Comparison of ENCODE assay signal across 22 cellular contexts in the genomic region with DNA sequence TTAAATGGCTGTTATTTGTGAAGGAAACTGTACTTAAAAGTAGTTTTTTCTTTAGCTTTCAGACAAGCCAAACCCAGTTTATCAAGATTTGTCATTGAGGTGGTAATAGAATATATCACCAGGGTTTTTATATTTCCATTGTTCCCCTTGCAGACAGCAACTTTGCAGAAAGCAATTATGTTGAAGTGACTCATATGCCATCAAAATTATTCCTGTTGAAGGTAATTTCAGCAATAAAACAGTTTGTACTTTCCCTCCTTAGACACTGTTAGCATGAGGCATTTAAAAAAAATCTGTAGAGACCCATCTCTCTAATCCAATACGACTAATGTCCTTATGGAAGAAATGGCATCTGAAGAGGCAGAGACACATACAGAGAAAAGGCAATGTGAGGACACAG.
DNase-seq lines count a peak whose midpoint lies in the region; ATAC-seq, FAIRE-seq and TF ChIP-seq lines count a peak whose summit lies in the region.
"Had no signal": no experiment of that assay in that cellular context is flagged by ENCODE, and none has a peak within 500 bp of the region (broad histone marks: within the 10 kb centered on the region; RNA-seq: fewer than 3 reads in every experiment).

No MANE protein-coding gene starts in this region.

- H3K27ac ChIP-seq in keratinocyte (ENCODE audit: control insufficient read depth, insufficient read depth, low read length) (no peak overlapping the region), suprapubic skin (no peak overlapping the region)
- H3K27ac ChIP-seq: esophagus squamous epithelium, psoas muscle had no signal

- ATAC-seq in stimulated activated naive CD8-positive, alpha-beta T cell treated with anti-CD3 and anti-CD28 coated beads, Interleukin-15, amount 100 ng/mL, for 72 hours: peak; percentile 28
- ATAC-seq: activated CD8-positive, alpha-beta memory T cell treated with anti-CD3 and anti-CD28 coated beads, Interleukin-2, amount 10 ng/mL, durations not matched to agents 7 days and 5 days; GM23338 had no signal

- no peaks in the 10 kb centered on the region for H3K79me2 ChIP-seq in keratinocyte (ENCODE audit: control insufficient read depth, insufficient read depth, low read length)

- no peak overlapping the region for H3K4me2 ChIP-seq in keratinocyte (ENCODE audit: control insufficient read depth, extremely low read depth, insufficient read depth, low read depth, low read length)
- H3K4me2 ChIP-seq: GM23338 had no signal

- H3K27me3 ChIP-seq in keratinocyte (ENCODE audit: control insufficient read depth, extremely low read depth, insufficient read depth, low read length) (no peaks in the 10 kb centered on the region), suprapubic skin (no peaks in the 10 kb centered on the region)
- H3K27me3 ChIP-seq: esophagus squamous epithelium, uterus had no signal

- no peak for TF ChIP-seq CTCF in keratinocyte (optimal IDR thresholded peaks at IDR 0.05 in 1 of 3, IDR thresholded peaks at IDR 0.05 in 1 of 3, conservative IDR thresholded peaks at IDR 0.05 in 1 of 3; ENCODE audit: extremely low read depth in 1 of 3, insufficient read depth in 2 of 3, low read length in 3 of 3)
- no peak for TF ChIP-seq CTCF in suprapubic skin (IDR thresholded peaks at IDR 0.05)

- H3K4me1 Mint-ChIP-seq in activated naive CD4-positive, alpha-beta T cell treated with anti-CD3 and anti-CD28 coated beads, Interleukin-2, amount 50 U/mL, for 24 hours: peaks cover 25% of the 10 kb centered on the region
- H3K4me1 Mint-ChIP-seq in activated naive CD4-positive, alpha-beta T cell treated with anti-CD3 and anti-CD28 coated beads for 36 hours (ENCODE audit: low read depth): peaks cover 25% of the 10 kb centered on the region
- H3K4me1 Mint-ChIP-seq in activated T-helper 2 cell treated with anti-CD3 and anti-CD28 coated beads, Interferon-gamma antibody, Interleukin-2, Interleukin-4, amounts not matched to agents 10 μg/mL and 5 μg/mL and 100 μg/mL, durations not matched to agents 14 hours and 24 hours and 36 hours (ENCODE audit: low read depth): peaks cover 19% of the 10 kb centered on the region
- H3K4me1 Mint-ChIP-seq in stimulated activated naive CD8-positive, alpha-beta T cell treated with anti-CD3 and anti-CD28 coated beads, Interleukin-15, amount 100 ng/mL, for 72 hours: peaks cover 14% of the 10 kb centered on the region
- H3K4me1 Mint-ChIP-seq: activated CD8-positive, alpha-beta memory T cell treated with anti-CD3 and anti-CD28 coated beads, Interleukin-2, amount 10 ng/mL, durations not matched to agents 7 days and 5 days; brain; GM23338; nephron progenitor cell had no signal

- no peak for DNase-seq in activated naive CD4-positive, alpha-beta T cell treated with anti-CD3 and anti-CD28 coated beads for 36 hours
- DNase-seq in activated T-helper 2 cell treated with anti-CD3 and anti-CD28 coated beads, Interferon-gamma antibody, Interleukin-2, Interleukin-4, amounts not matched to agents 10 μg/mL and 5 μg/mL and 100 μg/mL, durations not matched to agents 14 hours and 24 hours and 36 hours (ENCODE audit: low spot score): no peak
- DNase-seq in keratinocyte (ENCODE audit: low read depth, low spot score): no peak
- DNase-seq in stimulated activated naive CD8-positive, alpha-beta T cell treated with anti-CD3 and anti-CD28 coated beads, Interleukin-15, amount 100 ng/mL, for 72 hours: no peak
- DNase-seq in suprapubic skin (ENCODE audit: low spot score in 2 of 2): no peak
- no peak for DNase-seq in NCI-H2081 (lab: John Stamatoyannopoulos, UW)
- no peak for DNase-seq in midbrain (lab: John Stamatoyannopoulos, UW)
- DNase-seq: activated B cell treated with CpG ODN at 0.5 μM for 24 hours; activated CD8-positive, alpha-beta memory T cell treated with anti-CD3 and anti-CD28 coated beads, Interleukin-2, amount 10 ng/mL, durations not matched to agents 7 days and 5 days; CD4-positive, CD25-positive, alpha-beta regulatory T cell; DMS53; esophagus squamous epithelium; nephron progenitor cell; Right ventricle myocardium superior; stimulated activated naive CD4-positive, alpha-beta T cell treated with Interleukin-2 at 50 U/mL for 16 hours; uterus had no signal

- no peak for TF ChIP-seq POLR2A in suprapubic skin (IDR thresholded peaks at IDR 0.05)

- no peaks in the 10 kb centered on the region for H3K9me3 ChIP-seq in keratinocyte (ENCODE audit: control insufficient read depth, low read depth, low read length)
- H3K9me3 ChIP-seq in suprapubic skin: no peaks in the 10 kb centered on the region
- H3K9me3 ChIP-seq: esophagus squamous epithelium, psoas muscle, uterus had no signal

- H3K4me3 ChIP-seq in keratinocyte (ENCODE audit: control insufficient read depth in 2 of 3, extremely low read depth in 1 of 3, insufficient read depth in 2 of 3, low read depth in 1 of 3, low read length in 3 of 3) (no peak overlapping the region), suprapubic skin (no peak overlapping the region)
- H3K4me3 ChIP-seq: esophagus squamous epithelium, GM23338, psoas muscle, uterus had no signal

- dilution Hi-C loops in keratinocyte (cut with MboI; ENCODE audit: extremely low pct_ligation_motif_present, low sequenced_read_pairs): no loop called here

- FAIRE-seq in keratinocyte (lab: Jason Lieb, UNC): peak; percentile 66

- H3K4me3 Mint-ChIP-seq in activated naive CD4-positive, alpha-beta T cell treated with anti-CD3 and anti-CD28 coated beads, Interleukin-2, amount 50 U/mL, for 24 hours: peak overlapping the region; percentile 50
- H3K4me3 Mint-ChIP-seq in activated naive CD4-positive, alpha-beta T cell treated with anti-CD3 and anti-CD28 coated beads for 36 hours: no peak overlapping the region
- no peak overlapping the region for H3K4me3 Mint-ChIP-seq in activated T-helper 2 cell treated with anti-CD3 and anti-CD28 coated beads, Interferon-gamma antibody, Interleukin-2, Interleukin-4, amounts not matched to agents 10 μg/mL and 5 μg/mL and 100 μg/mL, durations not matched to agents 14 hours and 24 hours and 36 hours (ENCODE audit: low read depth)
- no peak overlapping the region for H3K4me3 Mint-ChIP-seq in stimulated activated naive CD8-positive, alpha-beta T cell treated with anti-CD3 and anti-CD28 coated beads, Interleukin-15, amount 100 ng/mL, for 72 hours
- H3K4me3 Mint-ChIP-seq: activated B cell treated with CpG ODN at 0.5 μM for 24 hours; activated CD8-positive, alpha-beta memory T cell treated with anti-CD3 and anti-CD28 coated beads, Interleukin-2, amount 10 ng/mL, durations not matched to agents 7 days and 5 days; brain; CD4-positive, CD25-positive, alpha-beta regulatory T cell; GM23338; memory B cell; nephron progenitor cell; T-helper 1 cell treated with Interleukin-12 subunit alpha and Interleukin-12 subunit beta and Interleukin-4 antibody, amounts not matched to agents 30 μg/mL and 1 μg/mL, for 36 hours had no signal

- H3K9me1 ChIP-seq in keratinocyte (ENCODE audit: control insufficient read depth, extremely low read depth, insufficient read depth, low read length): no peaks in the 10 kb centered on the region

- H3K9me3 Mint-ChIP-seq in activated naive CD4-positive, alpha-beta T cell treated with anti-CD3 and anti-CD28 coated beads, Interleukin-2, amount 50 U/mL, for 24 hours: no peaks in the 10 kb centered on the region
- H3K9me3 Mint-ChIP-seq in activated naive CD4-positive, alpha-beta T cell treated with anti-CD3 and anti-CD28 coated beads for 36 hours: no peaks in the 10 kb centered on the region
- peaks cover 12% of the 10 kb centered on the region for H3K9me3 Mint-ChIP-seq in activated T-helper 2 cell treated with anti-CD3 and anti-CD28 coated beads, Interferon-gamma antibody, Interleukin-2, Interleukin-4, amounts not matched to agents 10 μg/mL and 5 μg/mL and 100 μg/mL, durations not matched to agents 14 hours and 24 hours and 36 hours
- peaks cover 0 to 15% of the 10 kb centered on the region in 2 donors for H3K9me3 Mint-ChIP-seq in stimulated activated naive CD8-positive, alpha-beta T cell treated with anti-CD3 and anti-CD28 coated beads, Interleukin-15, amount 100 ng/mL, for 72 hours
- H3K9me3 Mint-ChIP-seq: activated B cell treated with CpG ODN at 0.5 μM for 24 hours, memory B cell had no signal

- peak overlapping the region; percentile 76 for H3K27ac Mint-ChIP-seq in activated naive CD4-positive, alpha-beta T cell treated with anti-CD3 and anti-CD28 coated beads, Interleukin-2, amount 50 U/mL, for 24 hours
- no peak overlapping the region for H3K27ac Mint-ChIP-seq in activated naive CD4-positive, alpha-beta T cell treated with anti-CD3 and anti-CD28 coated beads for 36 hours
- peak overlapping the region; percentile 81 for H3K27ac Mint-ChIP-seq in activated T-helper 2 cell treated with anti-CD3 and anti-CD28 coated beads, Interferon-gamma antibody, Interleukin-2, Interleukin-4, amounts not matched to agents 10 μg/mL and 5 μg/mL and 100 μg/mL, durations not matched to agents 14 hours and 24 hours and 36 hours
- no peak overlapping the region for H3K27ac Mint-ChIP-seq in stimulated activated naive CD8-positive, alpha-beta T cell treated with anti-CD3 and anti-CD28 coated beads, Interleukin-15, amount 100 ng/mL, for 72 hours
- H3K27ac Mint-ChIP-seq: activated CD8-positive, alpha-beta memory T cell treated with anti-CD3 and anti-CD28 coated beads, Interleukin-2, amount 10 ng/mL, durations not matched to agents 7 days and 5 days; CD4-positive, CD25-positive, alpha-beta regulatory T cell; GM23338; memory B cell; nephron progenitor cell; T-helper 1 cell treated with Interleukin-12 subunit alpha and Interleukin-12 subunit beta and Interleukin-4 antibody, amounts not matched to agents 30 μg/mL and 1 μg/mL, for 36 hours had no signal

- H3K27me3 Mint-ChIP-seq in activated naive CD4-positive, alpha-beta T cell treated with anti-CD3 and anti-CD28 coated beads, Interleukin-2, amount 50 U/mL, for 24 hours: no peaks in the 10 kb centered on the region
- H3K27me3 Mint-ChIP-seq in activated naive CD4-positive, alpha-beta T cell treated with anti-CD3 and anti-CD28 coated beads for 36 hours (ENCODE audit: low read depth): no peaks in the 10 kb centered on the region
- no peaks in the 10 kb centered on the region for H3K27me3 Mint-ChIP-seq in activated T-helper 2 cell treated with anti-CD3 and anti-CD28 coated beads, Interferon-gamma antibody, Interleukin-2, Interleukin-4, amounts not matched to agents 10 μg/mL and 5 μg/mL and 100 μg/mL, durations not matched to agents 14 hours and 24 hours and 36 hours (ENCODE audit: low read depth)
- H3K27me3 Mint-ChIP-seq in stimulated activated naive CD8-positive, alpha-beta T cell treated with anti-CD3 and anti-CD28 coated beads, Interleukin-15, amount 100 ng/mL, for 72 hours: no peaks in the 10 kb centered on the region
- H3K27me3 Mint-ChIP-seq: activated B cell treated with CpG ODN at 0.5 μM for 24 hours; activated CD8-positive, alpha-beta memory T cell treated with anti-CD3 and anti-CD28 coated beads, Interleukin-2, amount 10 ng/mL, durations not matched to agents 7 days and 5 days; CD4-positive, CD25-positive, alpha-beta regulatory T cell; memory B cell had no signal

- H3K36me3 ChIP-seq in keratinocyte (ENCODE audit: control insufficient read depth in 2 of 2, extremely low read depth in 1 of 2, insufficient read depth in 2 of 2, low read length in 2 of 2): no peaks in the 10 kb centered on the region
- no peaks in the 10 kb centered on the region for H3K36me3 ChIP-seq in suprapubic skin
- H3K36me3 ChIP-seq: esophagus squamous epithelium, uterus had no signal

- H4K20me1 ChIP-seq in keratinocyte (ENCODE audit: control insufficient read depth, extremely low read depth, insufficient read depth, low read length): no peaks in the 10 kb centered on the region

- no peak overlapping the region for H2AFZ ChIP-seq in keratinocyte (ENCODE audit: control insufficient read depth, low read length)

- TF ChIP-seq EP300 in suprapubic skin (IDR thresholded peaks at IDR 0.05): no peak

- no peak overlapping the region for H3K9ac ChIP-seq in keratinocyte (ENCODE audit: control insufficient read depth, extremely low read depth, insufficient read depth, low read length)

- 79% methylated on average over 1 of the region's 1 CpG for WGBS in suprapubic skin

- H3K4me1 ChIP-seq in keratinocyte (ENCODE audit: control insufficient read depth, extremely low read depth, insufficient read depth, low read length) (peaks cover 19% of the 10 kb centered on the region), suprapubic skin (no peaks in the 10 kb centered on the region)
- H3K4me1 ChIP-seq: esophagus squamous epithelium, psoas muscle had no signal

- peaks cover 4% of the 10 kb centered on the region for H3K36me3 Mint-ChIP-seq in activated naive CD4-positive, alpha-beta T cell treated with anti-CD3 and anti-CD28 coated beads, Interleukin-2, amount 50 U/mL, for 24 hours
- no peaks in the 10 kb centered on the region for H3K36me3 Mint-ChIP-seq in activated naive CD4-positive, alpha-beta T cell treated with anti-CD3 and anti-CD28 coated beads for 36 hours (ENCODE audit: low read depth)
- no peaks in the 10 kb centered on the region for H3K36me3 Mint-ChIP-seq in activated T-helper 2 cell treated with anti-CD3 and anti-CD28 coated beads, Interferon-gamma antibody, Interleukin-2, Interleukin-4, amounts not matched to agents 10 μg/mL and 5 μg/mL and 100 μg/mL, durations not matched to agents 14 hours and 24 hours and 36 hours (ENCODE audit: low read depth)
- H3K36me3 Mint-ChIP-seq: brain; CD4-positive, CD25-positive, alpha-beta regulatory T cell; memory B cell had no signal

- CTCF ChIA-PET in activated naive CD4-positive, alpha-beta T cell treated with anti-CD3 and anti-CD28 coated beads for 36 hours (lab: Charles Lee): no interaction called here

- intact Hi-C loops in activated naive CD4-positive, alpha-beta T cell treated with anti-CD3 and anti-CD28 coated beads for 36 hours (cut with micrococcal nuclease): loop anchor here (1.0 to 2.0 kb wide), 2 partner anchors 24 to 46 kb away; no protein-coding TSS in a partner anchor
- intact Hi-C loops in activated T-helper 2 cell treated with anti-CD3 and anti-CD28 coated beads, Interferon-gamma antibody, Interleukin-2, Interleukin-4, amounts not matched to agents 10 μg/mL and 5 μg/mL and 100 μg/mL, durations not matched to agents 14 hours and 24 hours and 36 hours (cut with micrococcal nuclease): loop anchor here (2.0 kb wide), 2 partner anchors 16 kb away; no protein-coding TSS in a partner anchor

Comparison
In these comparisons a context has a peak if more than half of its experiments do, and no peak if none do; other contexts are left out.
1. H3K27ac Mint-ChIP-seq: peak in activated naive CD4-positive, alpha-beta T cell treated with anti-CD3 and anti-CD28 coated beads, Interleukin-2, amount 50 U/mL, for 24 hours (single experiment) and activated T-helper 2 cell treated with anti-CD3 and anti-CD28 coated beads, Interferon-gamma antibody, Interleukin-2, Interleukin-4, amounts not matched to agents 10 μg/mL and 5 μg/mL and 100 μg/mL, durations not matched to agents 14 hours and 24 hours and 36 hours (single experiment); none in activated naive CD4-positive, alpha-beta T cell treated with anti-CD3 and anti-CD28 coated beads for 36 hours (single experiment) and stimulated activated naive CD8-positive, alpha-beta T cell treated with anti-CD3 and anti-CD28 coated beads, Interleukin-15, amount 100 ng/mL, for 72 hours (0 of 2).